20 cellular contexts compared by ENCODE assay signal in the genomic region with DNA sequence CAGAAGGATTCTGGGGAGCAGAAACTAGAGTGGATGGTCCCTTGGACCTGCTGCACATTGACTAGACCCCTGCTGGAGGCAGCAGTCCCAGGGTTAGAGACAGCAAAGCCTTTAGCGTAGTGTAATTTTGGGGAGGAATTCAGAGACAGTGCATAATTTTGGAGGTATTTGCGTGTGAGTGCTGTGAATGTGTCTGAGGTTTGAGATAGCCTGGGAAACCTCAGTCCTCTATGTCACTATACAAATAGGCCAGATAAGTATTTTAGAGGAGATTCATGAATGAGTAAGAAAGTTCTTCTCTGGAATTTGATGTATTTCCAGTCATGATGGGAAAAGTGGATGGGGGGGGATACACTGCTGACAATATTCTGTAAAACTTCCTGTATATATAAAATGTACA.
"Had no signal": no experiment of that assay in that cellular context is flagged by ENCODE, and none has a peak within 500 bp of the region (broad histone marks: within the 10 kb centered on the region; RNA-seq: fewer than 3 reads in every experiment).

No MANE protein-coding gene starts in this region.

- H3K9me3 ChIP-seq: MG63 had no signal

- H3K36me3 ChIP-seq: MG63 had no signal

- ATAC-seq: activated CD8-positive, alpha-beta memory T cell treated with anti-CD3 and anti-CD28 coated beads, Interleukin-2, amount 10 ng/mL, durations not matched to agents 7 days and 5 days; T-helper 17 cell had no signal

- H3K4me3 ChIP-seq: MG63 had no signal

- DNase-seq: activated B cell treated with CpG ODN at 0.5 μM for 24 hours; activated CD4-positive, alpha-beta T cell treated with anti-CD3 and anti-CD28 coated beads for 1 hour; activated CD4-positive, alpha-beta T cell treated with anti-CD3 and anti-CD28 coated beads, Interleukin-2, amount 10 ng/mL, durations not matched to agents 24 days and 14 days; activated CD4-positive, alpha-beta T cell treated with anti-CD3 and anti-CD28 coated beads, Interleukin-2, amount 50 U/mL, for 48 hours; activated CD8-positive, alpha-beta memory T cell treated with anti-CD3 and anti-CD28 coated beads, Interleukin-2, amount 10 ng/mL, durations not matched to agents 7 days and 5 days; activated effector memory CD4-positive, alpha-beta T cell treated with anti-CD3 and anti-CD28 coated beads, Interleukin-2, amount 50 U/mL, for 16 hours; activated naive CD4-positive, alpha-beta T cell treated with anti-CD3 and anti-CD28 coated beads, Interleukin-2, amount 10 ng/mL, durations not matched to agents 7 days and 5 days; activated naive CD8-positive, alpha-beta T cell treated with anti-CD3 and anti-CD28 coated beads for 36 hours; activated T-cell treated with anti-CD3 and anti-CD28 coated beads, Interleukin-2, amount 50 U/mL, for 24 hours; central memory CD4-positive, alpha-beta T cell; MG63; MV-4-11; NCI-H1105; NCI-H1436; NCI-H1694 treated with DMSO at 0.1 percent for 48 hours; NCI-H2029 treated with DMSO at 0.1 percent for 48 hours; NCI-H510A treated with DMSO at 0.1 percent for 48 hours; SHP77; T-helper 17 cell; T-helper 9 cell had no signal
